Comparison of ENCODE assay signal across 1 cellular context in genomic region chr3:27673701-27674100, GRCh38.
TF ChIP-seq lines count a peak whose summit lies in the region.

No MANE protein-coding gene starts in this region.

TF ChIP-seq in GM23338, 12 proteins besides CTCF, POLR2A, EP300 and RAD21:
- no peak for TF ChIP-seq ZNF462 (CRISPR knock-in tag; IDR thresholded peaks at IDR 0.05)
- TF ChIP-seq EZH2phosphoT487 (IDR thresholded peaks at IDR 0.05; ENCODE audit: unreplicated experiment): no peak
